In genomic region chr19:29610213-29610573, GRCh38 we compare ENCODE assay signal across 17 cellular contexts. TPM values are rescaled to one million over a fixed set of nuclear protein-coding genes. Genes with fewer than 3 reads are reported as not detected.
A peak's percentile ranks its signal among the peaks of the same experiment; 100 is the strongest.
DNase-seq lines count a peak whose midpoint lies in the region; ATAC-seq, FAIRE-seq and TF ChIP-seq lines count a peak whose summit lies in the region.
"Had no signal": no experiment of that assay in that cellular context is flagged by ENCODE, and none has a peak within 500 bp of the region (broad histone marks: within the 10 kb centered on the region; RNA-seq: fewer than 3 reads in every experiment).

No MANE protein-coding gene starts in this region.

- no peak for TF ChIP-seq EP300 in H1 (IDR thresholded peaks at IDR 0.05; ENCODE audit: borderline replicate concordance in 1 of 2, low read depth in 2 of 2, low read length in 2 of 2)

- no peak overlapping the region for H3K9ac ChIP-seq in H1 (replicated peaks in 1 of 4; ENCODE audit: extremely low read depth in 1 of 4, low read depth in 3 of 4, low read length in 3 of 4)

- H3K4me1 Mint-ChIP-seq in CD4-positive, alpha-beta T cell (ENCODE audit: low read depth): peaks cover 34% of the 10 kb centered on the region
- peaks cover 16 to 21% (median 18%) of the 10 kb centered on the region in 3 donors for H3K4me1 Mint-ChIP-seq in IgD-negative memory B cell

- H4K91ac ChIP-seq in H1 (replicated peaks; ENCODE audit: insufficient read length, low read length): no peak overlapping the region

- no peak overlapping the region for H2BK120ac ChIP-seq in H1 (replicated peaks; ENCODE audit: low read depth, low read length)

- H3K27me3 Mint-ChIP-seq in CD4-positive, alpha-beta T cell: no peaks in the 10 kb centered on the region
- H3K27me3 Mint-ChIP-seq in IgD-negative memory B cell: no peaks in the 10 kb centered on the region
- H3K27me3 Mint-ChIP-seq: stimulated activated naive CD8-positive, alpha-beta T cell treated with anti-CD3 and anti-CD28 coated beads, Interleukin-15, amount 100 ng/mL, for 72 hours had no signal

- H3K14ac ChIP-seq in H1 (ENCODE audit: insufficient read length): no peak overlapping the region

- peaks cover 79% of the 10 kb centered on the region for H3K36me3 Mint-ChIP-seq in CD4-positive, alpha-beta T cell (ENCODE audit: low read depth)
- H3K36me3 Mint-ChIP-seq in IgD-negative memory B cell: peaks cover 5% of the 10 kb centered on the region

- WGBS in H1 (ENCODE audit: extremely low coverage in 1 of 2, insufficient coverage in 1 of 2, insufficient read length in 1 of 2, insufficient replicate concordance in 2 of 2, low coverage in 1 of 2, low lambda C conversion rate in 2 of 2, missing lambda C conversion rate in 1 of 2), 2 experiments: 91% methylated on average over 21 of the region's 22 CpGs; no CpG with 5 or more reads in 1 of the 2 experiments
- WGBS in hepatocyte (ENCODE audit: low lambda C conversion rate, missing lambda C conversion rate): 95% methylated on average over 14 of the region's 22 CpGs

- no peak overlapping the region for H4K8ac ChIP-seq in H1 (ENCODE audit: extremely low read depth, insufficient read depth, low read length)

- H3K23ac ChIP-seq in H1 (ENCODE audit: insufficient read length): no peak overlapping the region

- H3K56ac ChIP-seq in H1 (replicated peaks; ENCODE audit: insufficient read length, low read depth, low read length): no peak overlapping the region

- CTCF ChIA-PET in CD4-positive, alpha-beta T cell (lab: Charles Lee): interaction anchor here (0.7 to 3.6 kb wide), 21 partner anchors 10 to 204 kb away, joined by 3 to 59 read pairs (median 6); partner anchors contain the start of genes C19orf12 and PLEKHF1
- CTCF ChIA-PET in H1 (lab: Charles Lee; ENCODE audit: partially characterized antibody): interaction anchor here (0.6 to 9.9 kb wide), 36 partner anchors 9 to 320 kb away, joined by 3 to 109 read pairs (median 4); partner anchors contain the start of genes C19orf12 and PLEKHF1

- H2BK20ac ChIP-seq in H1 (ENCODE audit: low read length): no peak overlapping the region

- H2BK15ac ChIP-seq in H1 (ENCODE audit: low read length): no peak overlapping the region

- FAIRE-seq in H1 (lab: Jason Lieb, UNC): no peak
- FAIRE-seq: small intestine, TTC549 had no signal

- no peak for TF ChIP-seq POLR2A in H1 (IDR thresholded peaks at IDR 0.05; ENCODE audit: control extremely low read depth in 1 of 2, low read depth in 2 of 2, low read length in 2 of 2)

- H4K5ac ChIP-seq in H1 (ENCODE audit: insufficient read length, low read depth, low read length): no peak overlapping the region

- H3K9me3 Mint-ChIP-seq in CD4-positive, alpha-beta T cell: no peaks in the 10 kb centered on the region
- H3K9me3 Mint-ChIP-seq in IgD-negative memory B cell: no peaks in the 10 kb centered on the region
- H3K9me3 Mint-ChIP-seq: activated naive CD4-positive, alpha-beta T cell treated with anti-CD3 and anti-CD28 coated beads for 36 hours; stimulated activated naive CD8-positive, alpha-beta T cell treated with anti-CD3 and anti-CD28 coated beads, Interleukin-15, amount 100 ng/mL, for 72 hours had no signal

- no peak for ATAC-seq in CD4-positive, alpha-beta T cell (ENCODE audit: poor library complexity)

- TF ChIP-seq RAD21 in H1 (IDR thresholded peaks at IDR 0.05 in 1 of 2, conservative IDR thresholded peaks at IDR 0.05 in 1 of 2; ENCODE audit: low read depth in 2 of 2, low read length in 2 of 2): no peak

- no peak overlapping the region for H3K4me2 ChIP-seq in H1 (ENCODE audit: insufficient read depth in 1 of 2, low read depth in 2 of 2, low read length in 2 of 2)
- no peak overlapping the region for H3K4me2 ChIP-seq in hepatocyte

- H2AFZ ChIP-seq in H1 (ENCODE audit: low read length): no peak overlapping the region
- no peak overlapping the region for H2AFZ ChIP-seq in hepatocyte

- H3K4me3 Mint-ChIP-seq in CD4-positive, alpha-beta T cell: no peak overlapping the region
- peak overlapping the region in 1 of 4 donors; percentile 72 for H3K4me3 Mint-ChIP-seq in IgD-negative memory B cell
- H3K4me3 Mint-ChIP-seq: activated naive CD4-positive, alpha-beta T cell treated with anti-CD3 and anti-CD28 coated beads for 36 hours; stimulated activated naive CD8-positive, alpha-beta T cell treated with anti-CD3 and anti-CD28 coated beads, Interleukin-15, amount 100 ng/mL, for 72 hours had no signal

- peak overlapping the region; percentile 38 for H3K27ac Mint-ChIP-seq in CD4-positive, alpha-beta T cell
- peak overlapping the region in 2 of 3 donors; percentile 75 to 92 for H3K27ac Mint-ChIP-seq in IgD-negative memory B cell
- H3K27ac Mint-ChIP-seq: activated naive CD4-positive, alpha-beta T cell treated with anti-CD3 and anti-CD28 coated beads for 36 hours had no signal

- no peak for DNase-seq in CD4-positive, alpha-beta T cell
- no peak for DNase-seq in H1 (ENCODE audit: low read depth in 1 of 2, low spot score in 2 of 2)
- DNase-seq in posterior vena cava (ENCODE audit: low spot score): peak; percentile 81
- DNase-seq in nucleus accumbens (lab: John Stamatoyannopoulos, UW): no peak
- DNase-seq in cortex of kidney (lab: John Stamatoyannopoulos, UW): no peak
- DNase-seq in inferior parietal cortex (ENCODE audit: extremely low spot score): no peak
- DNase-seq in hepatocyte (ENCODE audit: low spot score): no peak
- DNase-seq: GOT3 had no signal

- no peak overlapping the region for H2AK5ac ChIP-seq in H1 (ENCODE audit: low read depth, low read length)

- POLR2A ChIA-PET in CD4-positive, alpha-beta T cell (lab: Charles Lee): interaction anchor here (1.0 to 8.4 kb wide), 8 partner anchors 11 to 332 kb away, joined by 3 to 276 read pairs (median 16); partner anchors contain the start of genes C19orf12, PLEKHF1 and URI1
- POLR2A ChIA-PET in H1 (lab: Charles Lee; ENCODE audit: partially characterized antibody): interaction anchor here (0.6 to 1.6 kb wide), 7 partner anchors 8 to 114 kb away, joined by 3 to 6 read pairs (median 4); partner anchors contain the start of gene PLEKHF1

- H4K20me1 ChIP-seq in H1 (replicated peaks in 1 of 2; ENCODE audit: control insufficient read depth in 1 of 2, insufficient read depth in 2 of 2, low read length in 2 of 2): peaks cover 0 to 3% of the 10 kb centered on the region in 2 experiments
- no peaks in the 10 kb centered on the region for H4K20me1 ChIP-seq in hepatocyte (ENCODE audit: insufficient read depth, poor library complexity, severe bottlenecking)

- no peaks in the 10 kb centered on the region; the same call in 1 of the 2 replicates for H3K79me1 ChIP-seq in H1 (ENCODE audit: low read depth, low read length)

- H3K4me3 ChIP-seq in H1 (ENCODE audit: extremely low read depth in 1 of 4, insufficient read depth in 2 of 4, low read depth in 3 of 4, low read length in 4 of 4): no peak overlapping the region
- H3K4me3 ChIP-seq in hepatocyte: no peak overlapping the region
- H3K4me3 ChIP-seq: colonic mucosa, Peyer's patch, tibial artery had no signal

- no peak for TF ChIP-seq CTCF in CD4-positive, alpha-beta T cell (IDR thresholded peaks at IDR 0.05)
- TF ChIP-seq CTCF in H1 (IDR thresholded peaks at IDR 0.05; ENCODE audit: control extremely low read depth in 1 of 3, insufficient read depth in 1 of 3, low read depth in 1 of 3, low read length in 3 of 3) (no peak), hepatocyte (IDR thresholded peaks at IDR 0.05; ENCODE audit: poor library complexity) (no peak)

- peaks cover 8 to 17% (median 13%) of the 10 kb centered on the region in 4 experiments; a peak in 7 of 8 replicates for H3K36me3 ChIP-seq in H1 (ENCODE audit: control insufficient read depth in 2 of 4, insufficient read depth in 4 of 4, low read length in 3 of 4)
- H3K36me3 ChIP-seq in hepatocyte (replicated peaks; ENCODE audit: insufficient read depth, low read depth): no peaks in the 10 kb centered on the region

- intact Hi-C loops in CD4-positive, alpha-beta T cell (cut with DNase I, micrococcal nuclease): loop anchor here (1.0 to 10.0 kb wide), 3 partner anchors 81 to 265 kb away; no protein-coding TSS in a partner anchor
- intact Hi-C loops in posterior vena cava (cut with DNase I): loop anchor here (5.0 kb wide), 2 partner anchors 82 to 107 kb away; partner anchors contain the start of gene C19orf12 (in 1 of the 2)

- peaks cover 6% of the 10 kb centered on the region; the same call in 1 of the 2 replicates for H3K23me2 ChIP-seq in H1 (ENCODE audit: low read depth, low read length)

- H3K9me2 ChIP-seq in hepatocyte (replicated peaks; ENCODE audit: insufficient read depth): no peaks in the 10 kb centered on the region

- H3K9me3 ChIP-seq in CD4-positive, alpha-beta T cell (ENCODE audit: control insufficient read depth, low read length): no peaks in the 10 kb centered on the region
- H3K9me3 ChIP-seq in H1 (ENCODE audit: insufficient read depth in 2 of 2, low read depth in 1 of 2, low read length in 1 of 2): no peaks in the 10 kb centered on the region
- no peaks in the 10 kb centered on the region for H3K9me3 ChIP-seq in hepatocyte (ENCODE audit: low read depth)
- H3K9me3 ChIP-seq: colonic mucosa, Peyer's patch, tibial artery had no signal

- H3K18ac ChIP-seq in H1 (ENCODE audit: extremely low read depth, low read length): no peak overlapping the region

- no peaks in the 10 kb centered on the region for H3K27me3 ChIP-seq in CD4-positive, alpha-beta T cell (ENCODE audit: control insufficient read depth, insufficient read depth, low read length)
- H3K27me3 ChIP-seq in H1 (replicated peaks in 1 of 4; ENCODE audit: control insufficient read depth in 3 of 4, extremely low read depth in 1 of 4, insufficient read depth in 3 of 4, low read length in 3 of 4): no peaks in the 10 kb centered on the region
- no peaks in the 10 kb centered on the region for H3K27me3 ChIP-seq in hepatocyte
- H3K27me3 ChIP-seq: colonic mucosa, Peyer's patch, tibial artery had no signal

- H3K4ac ChIP-seq in H1 (replicated peaks; ENCODE audit: insufficient read length, low read depth, low read length): no peak overlapping the region

- H3K79me2 ChIP-seq in H1 (ENCODE audit: control insufficient read depth in 1 of 2, insufficient read depth in 2 of 2, low read length in 2 of 2): peaks cover 0 to 9% of the 10 kb centered on the region in 2 experiments; a peak in 2 of 4 replicates
- H3K79me2 ChIP-seq in hepatocyte: peaks cover 13% of the 10 kb centered on the region

- no peaks in the 10 kb centered on the region; a peak in 2 of 7 replicates for H3K4me1 ChIP-seq in H1 (replicated peaks in 1 of 4; ENCODE audit: control insufficient read depth in 3 of 4, insufficient read depth in 4 of 4, low read length in 3 of 4)
- H3K4me1 ChIP-seq in hepatocyte (ENCODE audit: insufficient read depth): peaks cover 6% of the 10 kb centered on the region

- peak overlapping the region; percentile 60; the same call in 1 of the 2 replicates for H2BK5ac ChIP-seq in H1 (ENCODE audit: low read depth, low read length)

- H2BK12ac ChIP-seq in H1 (ENCODE audit: low read depth, low read length): no peak overlapping the region

- no peak overlapping the region for H3K27ac ChIP-seq in CD4-positive, alpha-beta T cell (ENCODE audit: low read depth, low read length)
- H3K27ac ChIP-seq in H1 (ENCODE audit: low read depth, low read length) (no peak overlapping the region), hepatocyte (no peak overlapping the region)
- H3K27ac ChIP-seq: C4-2B, colonic mucosa, tibial artery had no signal

RNA-seq across cellular contexts. Expression of gene POP4, which starts 4.1 kb away (rescaled TPM):
- 10 to 100 TPM; 40.5 to 42.0 TPM for total RNA-seq in CD4-positive, alpha-beta T cell
- polyA plus RNA-seq in IgD-negative memory B cell: 128 TPM
- total RNA-seq in H1 (2021; fragmentation: NEBNext Ultra II Directional; extraction: Animal tissue kit (Norgen Biotek cat#: 25700)): 38.0 and 41.5 TPM in 2 replicates
- 22.8 and 29.1 TPM in 2 replicates for polyA plus RNA-seq in H1 (2011; rRNA removed)
- polyA plus RNA-seq in H1 (2011; cell fraction: cytosol; rRNA removed): 36.0 TPM
- polyA plus RNA-seq in H1 (2011; cell fraction: nucleus; rRNA removed): 35.2 TPM
- 28.3 to 36.0 TPM (median 33.8 TPM) in 4 replicates for polyA plus RNA-seq in H1 (2012, experiment 1 of 2)
- polyA plus RNA-seq in H1 (2012, experiment 2 of 2): 21.5 TPM
- polyA plus RNA-seq in H1 (2013, experiment 1 of 2): 49.0 TPM
- polyA plus RNA-seq in H1 (2013, experiment 2 of 2): 48.9 TPM
- 25.6 and 43.4 TPM in 2 replicates for polyA minus RNA-seq in H1 (2011; rRNA and poly(A)+ RNA removed)
- 21.2 TPM for polyA minus RNA-seq in H1 (2011; cell fraction: cytosol; rRNA and poly(A)+ RNA removed)
- 48.4 TPM for polyA minus RNA-seq in H1 (2011; cell fraction: nucleus; rRNA and poly(A)+ RNA removed)
- 10 to 100 TPM; 41.4 to 49.1 TPM for total RNA-seq in posterior vena cava
- total RNA-seq in hepatocyte: 68.9 and 69.5 TPM in 2 replicates
- 91.8 and 111 TPM in 2 replicates for polyA plus RNA-seq in hepatocyte

RNA-seq across cellular contexts. Expression of gene PLEKHF1, which starts 55.1 kb away (rescaled TPM):
- 10 to 100 TPM; 37.5 to 41.0 TPM for total RNA-seq in CD4-positive, alpha-beta T cell
- polyA plus RNA-seq in IgD-negative memory B cell (10.2 TPM), H1 (2011; rRNA removed) (18.4 and 21.8 TPM in 2 replicates), hepatocyte (2.4 and 5.8 TPM in 2 replicates)
- 11.1 and 12.0 TPM in 2 replicates for total RNA-seq in H1 (2021; fragmentation: NEBNext Ultra II Directional; extraction: Animal tissue kit (Norgen Biotek cat#: 25700))
- 16.3 TPM for polyA plus RNA-seq in H1 (2011; cell fraction: cytosol; rRNA removed)
- 15.9 TPM for polyA plus RNA-seq in H1 (2011; cell fraction: nucleus; rRNA removed)
- polyA plus RNA-seq in H1 (2012, experiment 1 of 2): 5.3 to 10.2 TPM (median 9.3 TPM) in 4 replicates
- 11.5 TPM for polyA plus RNA-seq in H1 (2012, experiment 2 of 2)
- polyA plus RNA-seq in H1 (2013, experiment 1 of 2): 6.0 TPM
- polyA plus RNA-seq in H1 (2013, experiment 2 of 2): 5.8 TPM
- 6.3 and 6.7 TPM in 2 replicates for polyA minus RNA-seq in H1 (2011; rRNA and poly(A)+ RNA removed)
- 11.9 TPM for polyA minus RNA-seq in H1 (2011; cell fraction: cytosol; rRNA and poly(A)+ RNA removed)
- polyA minus RNA-seq in H1 (2011; cell fraction: nucleus; rRNA and poly(A)+ RNA removed): 18.6 TPM
- total RNA-seq in posterior vena cava (10 to 100 TPM; 20.7 to 21.0 TPM), hepatocyte (2.7 TPM in 2 replicates)
